ENCODE assay signal across 11 cellular contexts in the genomic region with DNA sequence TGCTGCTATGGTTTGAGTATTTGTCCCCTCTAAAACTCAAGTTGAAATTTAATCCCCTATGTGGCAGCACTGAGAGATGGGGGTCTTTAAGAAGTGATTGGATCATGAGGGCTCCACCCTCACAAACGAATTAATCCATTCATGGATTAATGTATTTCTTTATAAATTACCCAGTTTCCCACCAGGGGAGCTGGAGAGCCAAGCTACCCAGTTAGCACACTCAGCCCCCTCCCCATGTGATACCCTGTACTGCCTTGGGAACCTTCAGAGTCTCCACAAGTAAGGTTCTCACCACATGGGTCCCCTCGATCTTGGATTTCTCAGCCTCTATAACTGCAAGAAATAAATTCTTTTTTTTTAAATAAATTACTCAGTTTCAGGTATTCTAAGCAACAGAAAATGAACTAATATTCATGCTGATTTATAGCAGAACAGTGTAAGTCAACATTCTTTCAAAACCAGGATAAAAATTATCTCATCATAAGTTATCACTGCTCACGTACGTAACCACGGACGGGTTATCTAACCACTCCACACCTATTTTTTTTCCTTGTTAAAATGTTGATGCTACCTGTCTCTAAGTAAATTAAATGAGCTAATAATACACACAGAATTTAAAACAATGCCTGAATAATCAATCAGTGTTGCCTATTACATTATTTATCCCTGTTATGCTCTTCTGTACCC. TPM values are rescaled to one million over a fixed set of nuclear protein-coding genes. Genes with fewer than 3 reads are reported as not detected.
DNase-seq lines count a peak whose midpoint lies in the region; ATAC-seq, FAIRE-seq and TF ChIP-seq lines count a peak whose summit lies in the region.
"Had no signal": no experiment of that assay in that cellular context is flagged by ENCODE, and none has a peak within 500 bp of the region (broad histone marks: within the 10 kb centered on the region; RNA-seq: fewer than 3 reads in every experiment).

No MANE protein-coding gene starts in this region.

- H3K27me3 ChIP-seq in HUES64 (ENCODE audit: insufficient read depth, low read length), result no peaks in the 10 kb centered on the region
- no peaks in the 10 kb centered on the region for H3K27me3 ChIP-seq in astrocyte (ENCODE audit: insufficient read depth, low read length)
- H3K27me3 ChIP-seq in neural progenitor cell, result no peaks in the 10 kb centered on the region
- H3K27me3 ChIP-seq in upper lobe of right lung, result no peaks in the 10 kb centered on the region
- H3K27me3 ChIP-seq: left lung, suprapubic skin had no signal

- no peak overlapping the region for H2AFZ ChIP-seq in astrocyte (ENCODE audit: low read depth, low read length)
- no peak overlapping the region for H2AFZ ChIP-seq in neural progenitor cell (replicated peaks)

- no peak overlapping the region for H3K4me3 Mint-ChIP-seq in activated CD8-positive, alpha-beta memory T cell treated with anti-CD3 and anti-CD28 coated beads, Interleukin-2, amount 10 ng/mL, durations not matched to agents 7 days and 5 days
- H3K4me3 Mint-ChIP-seq in astrocyte (ENCODE audit: unreplicated experiment), result peak overlapping the region; percentile 96
- no peak overlapping the region for H3K4me3 Mint-ChIP-seq in neural progenitor cell

- peaks cover 46% of the 10 kb centered on the region for H3K36me3 Mint-ChIP-seq in activated CD8-positive, alpha-beta memory T cell treated with anti-CD3 and anti-CD28 coated beads, Interleukin-2, amount 10 ng/mL, durations not matched to agents 7 days and 5 days
- H3K36me3 Mint-ChIP-seq in astrocyte (ENCODE audit: low read depth, unreplicated experiment) (peaks cover 2% of the 10 kb centered on the region), neural progenitor cell (peaks cover 59% of the 10 kb centered on the region)

- peaks cover 42% of the 10 kb centered on the region for H3K36me3 ChIP-seq in HUES64 (ENCODE audit: insufficient read depth, low read length)
- H3K36me3 ChIP-seq in astrocyte (ENCODE audit: insufficient read depth, low read length), result peaks cover 4% of the 10 kb centered on the region
- no peaks in the 10 kb centered on the region for H3K36me3 ChIP-seq in neural progenitor cell
- no peaks in the 10 kb centered on the region for H3K36me3 ChIP-seq in upper lobe of right lung
- H3K36me3 ChIP-seq: left lung had no signal

- H3K4me3 ChIP-seq in HUES64 (ENCODE audit: low read length), result peak overlapping the region; percentile 93; the same call in 1 of the 2 replicates
- no peak overlapping the region for H3K4me3 ChIP-seq in astrocyte (ENCODE audit: insufficient read depth, low read depth, low read length)
- peak overlapping the region; percentile 92 for H3K4me3 ChIP-seq in neural progenitor cell
- no peak overlapping the region for H3K4me3 ChIP-seq in upper lobe of right lung
- H3K4me3 ChIP-seq: left lung, suprapubic skin had no signal

- H3K79me2 ChIP-seq in astrocyte (ENCODE audit: insufficient read depth, low read length), result peaks cover 85% of the 10 kb centered on the region
- H3K79me2 ChIP-seq in neural progenitor cell (ENCODE audit: low read depth), result peaks cover 86% of the 10 kb centered on the region

- peaks cover 64% of the 10 kb centered on the region for H3K4me1 Mint-ChIP-seq in activated CD8-positive, alpha-beta memory T cell treated with anti-CD3 and anti-CD28 coated beads, Interleukin-2, amount 10 ng/mL, durations not matched to agents 7 days and 5 days
- H3K4me1 Mint-ChIP-seq in astrocyte (ENCODE audit: low read depth, unreplicated experiment), result peaks cover 31% of the 10 kb centered on the region
- H3K4me1 Mint-ChIP-seq in neural progenitor cell, result peaks cover 22% of the 10 kb centered on the region

- H3K9me3 Mint-ChIP-seq in activated CD8-positive, alpha-beta memory T cell treated with anti-CD3 and anti-CD28 coated beads, Interleukin-2, amount 10 ng/mL, durations not matched to agents 7 days and 5 days (ENCODE audit: low read depth), result peaks cover 5% of the 10 kb centered on the region
- H3K9me3 Mint-ChIP-seq in astrocyte (ENCODE audit: unreplicated experiment) (no peaks in the 10 kb centered on the region), neural progenitor cell (peaks cover 52% of the 10 kb centered on the region)

- no peak for FAIRE-seq in astrocyte (lab: Jason Lieb, UNC)
- FAIRE-seq: small intestine had no signal

- H3K9ac ChIP-seq in HUES64 (ENCODE audit: low read depth, low read length) (no peak overlapping the region), astrocyte (ENCODE audit: low read length) (no peak overlapping the region), neural progenitor cell (no peak overlapping the region)

- no peak overlapping the region for H3K27ac ChIP-seq in HUES64 (ENCODE audit: low read depth, low read length)
- no peak overlapping the region for H3K27ac ChIP-seq in astrocyte (ENCODE audit: low read depth, low read length)
- no peak overlapping the region for H3K27ac ChIP-seq in neural progenitor cell
- H3K27ac ChIP-seq in upper lobe of right lung, result no peak overlapping the region
- H3K27ac ChIP-seq: left lung, suprapubic skin had no signal

- TF ChIP-seq CTCF in astrocyte (IDR thresholded peaks at IDR 0.05; ENCODE audit: insufficient read depth, low read depth, low read length), result peak; percentile 18
- peak; percentile 35 for TF ChIP-seq CTCF in neural progenitor cell (IDR thresholded peaks at IDR 0.05)
- no peak for TF ChIP-seq CTCF in upper lobe of right lung (IDR thresholded peaks at IDR 0.05)

- peaks cover 76% of the 10 kb centered on the region for H4K20me1 ChIP-seq in astrocyte (ENCODE audit: insufficient read depth, low read length)
- peaks cover 79% of the 10 kb centered on the region for H4K20me1 ChIP-seq in neural progenitor cell (ENCODE audit: low read depth)

- no peaks in the 10 kb centered on the region for H3K27me3 Mint-ChIP-seq in activated CD8-positive, alpha-beta memory T cell treated with anti-CD3 and anti-CD28 coated beads, Interleukin-2, amount 10 ng/mL, durations not matched to agents 7 days and 5 days
- H3K27me3 Mint-ChIP-seq in astrocyte (ENCODE audit: low read depth, unreplicated experiment), result no peaks in the 10 kb centered on the region
- peaks cover 2% of the 10 kb centered on the region for H3K27me3 Mint-ChIP-seq in neural progenitor cell (ENCODE audit: insufficient read depth, low read depth)

- CTCF ChIA-PET in activated CD8-positive, alpha-beta memory T cell treated with anti-CD3 and anti-CD28 coated beads, Interleukin-2, amount 10 ng/mL, durations not matched to agents 7 days and 5 days (lab: Charles Lee), result interaction anchor here (1.2 to 2.0 kb wide), 3 partner anchors 13 to 690 kb away, joined by 4 read pairs; a partner anchor contains a TSS

- H3K9me3 ChIP-seq in HUES64 (ENCODE audit: insufficient read depth, low read depth, low read length) (no peaks in the 10 kb centered on the region), astrocyte (ENCODE audit: insufficient read depth, low read depth, low read length) (no peaks in the 10 kb centered on the region), neural progenitor cell (ENCODE audit: low read depth) (no peaks in the 10 kb centered on the region), upper lobe of right lung (no peaks in the 10 kb centered on the region)
- H3K9me3 ChIP-seq: left lung had no signal

- no peak for DNase-seq in activated CD8-positive, alpha-beta memory T cell treated with anti-CD3 and anti-CD28 coated beads, Interleukin-2, amount 10 ng/mL, durations not matched to agents 7 days and 5 days
- DNase-seq in activated CD8-positive, alpha-beta memory T cell treated with anti-CD3 and anti-CD28 coated beads for 24 hours, result no peak
- DNase-seq in astrocyte (ENCODE audit: low read depth) (no peak), neural progenitor cell (ENCODE audit: low spot score) (peak; percentile 49), upper lobe of right lung (no peak), NCI-H2171 treated with DMSO at 0.1 percent for 48 hours (lab: John Stamatoyannopoulos, UW) (no peak)
- DNase-seq: left lung, small intestine had no signal

- ATAC-seq in activated CD8-positive, alpha-beta memory T cell treated with anti-CD3 and anti-CD28 coated beads, Interleukin-2, amount 10 ng/mL, durations not matched to agents 7 days and 5 days, result no peak
- ATAC-seq in upper lobe of right lung (no peak), GM19467 (IDR thresholded peaks at IDR 0.05; ENCODE audit: unreplicated experiment) (no peak)
- ATAC-seq: left lung had no signal

- H3K27ac Mint-ChIP-seq in activated CD8-positive, alpha-beta memory T cell treated with anti-CD3 and anti-CD28 coated beads, Interleukin-2, amount 10 ng/mL, durations not matched to agents 7 days and 5 days, result peak overlapping the region; percentile 13
- peak overlapping the region; percentile 18 for H3K27ac Mint-ChIP-seq in astrocyte (ENCODE audit: unreplicated experiment)
- H3K27ac Mint-ChIP-seq in neural progenitor cell, result no peak overlapping the region

- peaks cover 62% of the 10 kb centered on the region for H3K4me1 ChIP-seq in HUES64 (ENCODE audit: insufficient read depth, low read length)
- H3K4me1 ChIP-seq in astrocyte (ENCODE audit: insufficient read depth, low read length), result peaks cover 15% of the 10 kb centered on the region
- H3K4me1 ChIP-seq in neural progenitor cell, result peaks cover 24% of the 10 kb centered on the region
- peaks cover 14% of the 10 kb centered on the region for H3K4me1 ChIP-seq in upper lobe of right lung

- 86% methylated on average over 5 of the region's 6 CpGs for WGBS in HUES64

- H3K4me2 ChIP-seq in astrocyte (ENCODE audit: low read length) (peak overlapping the region; percentile 32), neural progenitor cell (no peak overlapping the region)

- intact Hi-C loops in upper lobe of right lung (cut with DNase I), result no loop called here

- H3F3A ChIP-seq in neural progenitor cell (ENCODE audit: low read depth), result peaks cover 17% of the 10 kb centered on the region

RNA-seq across cellular contexts. Expression of a gene that starts 3.6 kb away (rescaled TPM):
- total RNA-seq in activated CD8-positive, alpha-beta memory T cell treated with anti-CD3 and anti-CD28 coated beads, Interleukin-2, amount 10 ng/mL, durations not matched to agents 7 days and 5 days, result 100 to 1,000 TPM; 434 to 655 TPM
- polyA plus RNA-seq in HUES64 (2013, experiment 1 of 2), result 966 TPM
- 1,149 TPM for polyA plus RNA-seq in HUES64 (2013, experiment 2 of 2)
- 614 and 687 TPM in 2 replicates for total RNA-seq in astrocyte
- total RNA-seq in neural progenitor cell (ENCODE audit: low replicate concordance), result 907 and 1,539 TPM in 2 replicates
- 500 TPM for total RNA-seq in upper lobe of right lung

RNA-seq across cellular contexts. Expression of a gene that starts 49.3 kb away (rescaled TPM):
- 10 to 100 TPM; 36.8 to 95.6 TPM for total RNA-seq in activated CD8-positive, alpha-beta memory T cell treated with anti-CD3 and anti-CD28 coated beads, Interleukin-2, amount 10 ng/mL, durations not matched to agents 7 days and 5 days
- polyA plus RNA-seq in HUES64 (2013, experiment 1 of 2), result 16.6 TPM
- polyA plus RNA-seq in HUES64 (2013, experiment 2 of 2), result 15.8 TPM
- total RNA-seq in astrocyte, result 41.2 and 43.9 TPM in 2 replicates
- total RNA-seq in neural progenitor cell (ENCODE audit: low replicate concordance), result 1.1 and 1.2 TPM in 2 replicates
- 16.2 TPM for total RNA-seq in upper lobe of right lung

Comparison
In these comparisons a context has a peak if more than half of its experiments do, and no peak if none do; other contexts are left out.
1. H3K4me3 ChIP-seq: peak in HUES64 (single experiment) and neural progenitor cell (single experiment); none in astrocyte (single experiment) and upper lobe of right lung (single experiment).